In genomic region chr1:180027949-180028445, GRCh38 we compare ENCODE assay signal across 15 cellular contexts.
A peak's percentile ranks its signal among the peaks of the same experiment; 100 is the strongest.
DNase-seq lines count a peak whose midpoint lies in the region; ATAC-seq and TF ChIP-seq lines count a peak whose summit lies in the region.
"Had no signal": no experiment of that assay in that cellular context is flagged by ENCODE, and none has a peak within 500 bp of the region (broad histone marks: within the 10 kb centered on the region; RNA-seq: fewer than 3 reads in every experiment).

No MANE protein-coding gene starts in this region.

- no peaks in the 10 kb centered on the region for H4K20me1 ChIP-seq in fibroblast of lung (ENCODE audit: control insufficient read depth, extremely low read depth, insufficient read depth, low read length)
- no peaks in the 10 kb centered on the region for H4K20me1 ChIP-seq in osteoblast (ENCODE audit: insufficient read depth, low read length)

- H3K9me3 ChIP-seq in fibroblast of lung (ENCODE audit: control insufficient read depth, insufficient read depth, low read depth, low read length), result no peaks in the 10 kb centered on the region
- H3K9me3 ChIP-seq in osteoblast (ENCODE audit: low read depth, low read length), result no peaks in the 10 kb centered on the region
- H3K9me3 ChIP-seq: ascending aorta had no signal

- H2AFZ ChIP-seq in fibroblast of lung (ENCODE audit: low read length) (no peak overlapping the region), osteoblast (ENCODE audit: low read length) (no peak overlapping the region)

- H3K27ac ChIP-seq in fibroblast of lung (ENCODE audit: insufficient read depth, low read length) (no peak overlapping the region), osteoblast (ENCODE audit: low read depth, low read length) (peak overlapping the region; percentile 85)
- H3K27ac ChIP-seq: ascending aorta had no signal

- no peak overlapping the region for H3K9ac ChIP-seq in fibroblast of lung (ENCODE audit: insufficient read depth, low read length)

- ATAC-seq in HG02763 (IDR thresholded peaks at IDR 0.05; ENCODE audit: unreplicated experiment), result no peak
- ATAC-seq in GM18909 (IDR thresholded peaks at IDR 0.05; ENCODE audit: poor library complexity, unreplicated experiment), result no peak

- peaks cover 2% of the 10 kb centered on the region for H3K36me3 ChIP-seq in fibroblast of lung (ENCODE audit: control insufficient read depth, insufficient read depth, low read length)
- H3K36me3 ChIP-seq in osteoblast (ENCODE audit: insufficient read depth, low read length), result peaks cover 17% of the 10 kb centered on the region

- H3K79me2 ChIP-seq in fibroblast of lung (ENCODE audit: control insufficient read depth, insufficient read depth, low read length) (no peaks in the 10 kb centered on the region), osteoblast (ENCODE audit: insufficient read depth, low read length) (peaks cover 13% of the 10 kb centered on the region)

- H3K4me2 ChIP-seq in fibroblast of lung (ENCODE audit: extremely low read depth, insufficient read depth, low read length) (peak overlapping the region; percentile 6), osteoblast (ENCODE audit: insufficient read depth, low read length) (peak overlapping the region; percentile 64)

- H3K27me3 ChIP-seq in fibroblast of lung (ENCODE audit: control insufficient read depth, insufficient read depth, low read length) (no peaks in the 10 kb centered on the region), osteoblast (ENCODE audit: insufficient read depth, low read length) (no peaks in the 10 kb centered on the region)
- H3K27me3 ChIP-seq: ascending aorta had no signal

- H3K4me1 ChIP-seq in fibroblast of lung (ENCODE audit: control insufficient read depth, extremely low read depth, insufficient read depth, low read length) (peaks cover 9% of the 10 kb centered on the region), osteoblast (ENCODE audit: insufficient read depth, low read length) (peaks cover 40% of the 10 kb centered on the region)
- H3K4me1 ChIP-seq: ascending aorta had no signal

- peak; percentile 90 for DNase-seq in EH (ENCODE audit: low read depth)
- DNase-seq in RKO (ENCODE audit: low spot score), result peak; percentile 47
- DNase-seq in fibroblast of lung (ENCODE audit: low read depth in 2 of 2), result peak; percentile 82
- no peak for DNase-seq in osteoblast (ENCODE audit: insufficient read length, low spot score, missing footprints)
- DNase-seq in GM19238 (ENCODE audit: insufficient read length, low spot score), result no peak
- DNase-seq in NCI-H2196 (lab: John Stamatoyannopoulos, UW; ENCODE audit: unreplicated experiment), result no peak
- DNase-seq: activated T-cell treated with anti-CD3 and anti-CD28 coated beads, Interleukin-2, amount 50 U/mL, for 24 hours; erythroblast; MV-4-11; nephron progenitor cell; Right ventricle myocardium superior; stimulated activated CD4-positive, alpha-beta T cell treated with anti-CD3 and anti-CD28 coated beads, Interleukin-12 subunit alpha, Interleukin-12 subunit beta, amount 100 ng/mL, for 4 hours had no signal

- no peak for TF ChIP-seq CTCF in fibroblast of lung (conservative IDR thresholded peaks at IDR 0.05 in 1 of 2, IDR thresholded peaks at IDR 0.05 in 1 of 2; ENCODE audit: low read depth in 1 of 2, low read length in 2 of 2)
- TF ChIP-seq CTCF in osteoblast (IDR thresholded peaks at IDR 0.05; ENCODE audit: extremely low read depth, low read depth, low read length), result no peak

- no peak overlapping the region for H3K4me3 ChIP-seq in fibroblast of lung (replicated peaks in 1 of 4; ENCODE audit: control extremely low read depth in 1 of 4, insufficient read depth in 1 of 4, low read depth in 3 of 4, low read length in 4 of 4)
- no peak overlapping the region for H3K4me3 ChIP-seq in osteoblast (ENCODE audit: insufficient read depth, low read length)
- H3K4me3 ChIP-seq: ascending aorta had no signal

Comparison
In these comparisons a context has a peak if more than half of its experiments do, and no peak if none do; other contexts are left out.
1. DNase-seq: peak in EH (single experiment), RKO (single experiment) and fibroblast of lung (2 of 2); none in osteoblast (single experiment), GM19238 (single experiment) and NCI-H2196 (single experiment).